In the genomic region with DNA sequence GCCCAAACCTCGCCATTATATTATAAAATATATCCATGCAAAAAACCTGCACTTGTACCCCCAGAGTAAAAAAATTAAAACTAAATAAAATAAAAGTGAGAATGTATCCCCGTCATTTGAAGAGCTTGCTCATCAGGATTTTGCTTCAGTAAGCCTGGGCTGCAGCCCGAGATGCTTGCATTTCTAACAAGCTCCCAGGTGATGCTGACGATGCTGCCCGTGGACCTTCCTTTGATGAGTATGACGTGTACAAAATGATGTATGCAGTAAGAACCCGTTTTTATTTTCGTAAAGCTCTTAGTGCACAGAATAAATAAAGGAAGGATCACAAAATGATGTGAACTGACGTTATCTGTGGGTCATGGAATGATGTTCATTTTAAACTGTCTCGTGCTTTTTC, we compare ENCODE assay signal across 8 cellular contexts.
"Had no signal": no experiment of that assay in that cellular context is flagged by ENCODE, and none has a peak within 500 bp of the region (broad histone marks: within the 10 kb centered on the region; RNA-seq: fewer than 3 reads in every experiment).

No MANE protein-coding gene starts in this region.

- ATAC-seq: GM12878 had no signal

- FAIRE-seq: G401.6, GM12878, GM12891, GM12892, GM18507, GM19239 had no signal

- DNase-seq: GDM1, GF-D8 had no signal

- H3K4me3 ChIP-seq: GM12878 had no signal
